ENCODE assay signal across 1 cellular context in genomic region chr6:30744054-30744805, GRCh38.
TF ChIP-seq lines count a peak whose summit lies in the region.

Gene IER3, minus strand, starts transcription at chr6:30744547. Its CDS starts 29 bp downstream, at chr6:30744518.

TF ChIP-seq in K562, 482 proteins besides CTCF, POLR2A, EP300 and RAD21 (continued from another document and continues in another):
- peak; percentile 33; the same call in 1 of the 2 replicates for TF ChIP-seq ZBTB17 (CRISPR knock-in tag; IDR thresholded peaks at IDR 0.05)
- TF ChIP-seq ELF1 (tag; IDR thresholded peaks at IDR 0.05) = no peak
- TF ChIP-seq SMARCA4 (IDR thresholded peaks at IDR 0.05) = peak; percentile 53; the same call in 1 of the 2 replicates
- peak; percentile 50 to 93; a peak in 2 of 4 replicates for TF ChIP-seq NONO (IDR thresholded peaks at IDR 0.05; ENCODE audit: low read depth in 2 of 2, low read length in 1 of 2)
- no peak for TF ChIP-seq RFX1 (IDR thresholded peaks at IDR 0.05)
- peak; percentile 77 for TF ChIP-seq LCOR (CRISPR knock-in tag; IDR thresholded peaks at IDR 0.05)
- TF ChIP-seq, protein P1, sequence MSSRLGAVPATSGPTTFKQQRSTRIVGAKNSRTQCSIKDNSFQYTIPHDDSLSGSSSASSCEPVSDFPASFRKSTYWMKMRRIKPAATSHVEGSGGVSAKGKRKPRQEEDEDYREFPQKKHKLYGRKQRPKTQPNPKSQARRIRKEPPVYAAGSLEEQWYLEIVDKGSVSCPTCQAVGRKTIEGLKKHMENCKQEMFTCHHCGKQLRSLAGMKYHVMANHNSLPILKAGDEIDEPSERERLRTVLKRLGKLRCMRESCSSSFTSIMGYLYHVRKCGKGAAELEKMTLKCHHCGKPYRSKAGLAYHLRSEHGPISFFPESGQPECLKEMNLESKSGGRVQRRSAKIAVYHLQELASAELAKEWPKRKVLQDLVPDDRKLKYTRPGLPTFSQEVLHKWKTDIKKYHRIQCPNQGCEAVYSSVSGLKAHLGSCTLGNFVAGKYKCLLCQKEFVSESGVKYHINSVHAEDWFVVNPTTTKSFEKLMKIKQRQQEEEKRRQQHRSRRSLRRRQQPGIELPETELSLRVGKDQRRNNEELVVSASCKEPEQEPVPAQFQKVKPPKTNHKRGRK (tag; IDR thresholded peaks at IDR 0.05) = no peak
- peak; percentile 78 for TF ChIP-seq ZNF384 (IDR thresholded peaks at IDR 0.05; ENCODE audit: low read depth, low read length)
- TF ChIP-seq DACH1 (IDR thresholded peaks at IDR 0.05; ENCODE audit: partially characterized antibody) = peak; percentile 48
- TF ChIP-seq HNRNPL (IDR thresholded peaks at IDR 0.05; ENCODE audit: low read depth, low read length) = peak; percentile 97
- 0 out of 2 replicates have a peak, but pooled peaks have one; percentile 61 for TF ChIP-seq ZFPM2 (CRISPR knock-in tag; IDR thresholded peaks at IDR 0.05)
- peak; percentile 86; the same call in 1 of the 2 replicates for TF ChIP-seq GATAD2A (IDR thresholded peaks at IDR 0.05)
- TF ChIP-seq MTA1 (IDR thresholded peaks at IDR 0.05; ENCODE audit: borderline replicate concordance) = no peak
- peak; percentile 43; the same call in 1 of the 2 replicates for TF ChIP-seq ZNF143 (CRISPR knock-in tag; IDR thresholded peaks at IDR 0.05)
- TF ChIP-seq EWSR1 (IDR thresholded peaks at IDR 0.05; ENCODE audit: borderline replicate concordance, low read depth, partially characterized antibody) = no peak
- peak; percentile 84 to 86 for TF ChIP-seq NRF1 (conservative IDR thresholded peaks at IDR 0.05 in 1 of 2, IDR thresholded peaks at IDR 0.05 in 1 of 2)
- TF ChIP-seq ZNF124 (CRISPR knock-in tag; IDR thresholded peaks at IDR 0.05) = no peak
- TF ChIP-seq CTBP1 (IDR thresholded peaks at IDR 0.05; ENCODE audit: borderline replicate concordance) = peak; percentile 78
- no peak for TF ChIP-seq ETV6 (IDR thresholded peaks at IDR 0.05; ENCODE audit: borderline replicate concordance in 1 of 2, low read depth in 2 of 2, low read length in 1 of 2)
- no peak for TF ChIP-seq ETV6 (CRISPR knock-in tag; IDR thresholded peaks at IDR 0.05; ENCODE audit: borderline replicate concordance)
- no peak for TF ChIP-seq MED1 (CRISPR knock-in tag; IDR thresholded peaks at IDR 0.05; ENCODE audit: borderline replicate concordance)
- no peak for TF ChIP-seq CREB1 (IDR thresholded peaks at IDR 0.05)
- 0 out of 2 replicates have a peak, but pooled peaks have one; percentile 38 for TF ChIP-seq CREB1 (CRISPR knock-in tag; IDR thresholded peaks at IDR 0.05)
- TF ChIP-seq, protein P2, sequence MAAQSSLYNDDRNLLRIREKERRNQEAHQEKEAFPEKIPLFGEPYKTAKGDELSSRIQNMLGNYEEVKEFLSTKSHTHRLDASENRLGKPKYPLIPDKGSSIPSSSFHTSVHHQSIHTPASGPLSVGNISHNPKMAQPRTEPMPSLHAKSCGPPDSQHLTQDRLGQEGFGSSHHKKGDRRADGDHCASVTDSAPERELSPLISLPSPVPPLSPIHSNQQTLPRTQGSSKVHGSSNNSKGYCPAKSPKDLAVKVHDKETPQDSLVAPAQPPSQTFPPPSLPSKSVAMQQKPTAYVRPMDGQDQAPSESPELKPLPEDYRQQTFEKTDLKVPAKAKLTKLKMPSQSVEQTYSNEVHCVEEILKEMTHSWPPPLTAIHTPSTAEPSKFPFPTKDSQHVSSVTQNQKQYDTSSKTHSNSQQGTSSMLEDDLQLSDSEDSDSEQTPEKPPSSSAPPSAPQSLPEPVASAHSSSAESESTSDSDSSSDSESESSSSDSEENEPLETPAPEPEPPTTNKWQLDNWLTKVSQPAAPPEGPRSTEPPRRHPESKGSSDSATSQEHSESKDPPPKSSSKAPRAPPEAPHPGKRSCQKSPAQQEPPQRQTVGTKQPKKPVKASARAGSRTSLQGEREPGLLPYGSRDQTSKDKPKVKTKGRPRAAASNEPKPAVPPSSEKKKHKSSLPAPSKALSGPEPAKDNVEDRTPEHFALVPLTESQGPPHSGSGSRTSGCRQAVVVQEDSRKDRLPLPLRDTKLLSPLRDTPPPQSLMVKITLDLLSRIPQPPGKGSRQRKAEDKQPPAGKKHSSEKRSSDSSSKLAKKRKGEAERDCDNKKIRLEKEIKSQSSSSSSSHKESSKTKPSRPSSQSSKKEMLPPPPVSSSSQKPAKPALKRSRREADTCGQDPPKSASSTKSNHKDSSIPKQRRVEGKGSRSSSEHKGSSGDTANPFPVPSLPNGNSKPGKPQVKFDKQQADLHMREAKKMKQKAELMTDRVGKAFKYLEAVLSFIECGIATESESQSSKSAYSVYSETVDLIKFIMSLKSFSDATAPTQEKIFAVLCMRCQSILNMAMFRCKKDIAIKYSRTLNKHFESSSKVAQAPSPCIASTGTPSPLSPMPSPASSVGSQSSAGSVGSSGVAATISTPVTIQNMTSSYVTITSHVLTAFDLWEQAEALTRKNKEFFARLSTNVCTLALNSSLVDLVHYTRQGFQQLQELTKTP (IDR thresholded peaks at IDR 0.05; ENCODE audit: low read depth in 1 of 2, partially characterized antibody in 2 of 2) = peak; percentile 65 to 87
- TF ChIP-seq GABPA (tag; conservative IDR thresholded peaks at IDR 0.05; ENCODE audit: low read depth) = peak; percentile 36
- TF ChIP-seq ZNF696 (CRISPR knock-in tag; conservative IDR thresholded peaks at IDR 0.05) = no peak
- peak; percentile 22; the same call in 1 of the 2 replicates for TF ChIP-seq ZBTB33 (CRISPR knock-in tag; IDR thresholded peaks at IDR 0.05)
- no peak for TF ChIP-seq E2F3 (CRISPR knock-in tag; IDR thresholded peaks at IDR 0.05)
- TF ChIP-seq, protein P3, sequence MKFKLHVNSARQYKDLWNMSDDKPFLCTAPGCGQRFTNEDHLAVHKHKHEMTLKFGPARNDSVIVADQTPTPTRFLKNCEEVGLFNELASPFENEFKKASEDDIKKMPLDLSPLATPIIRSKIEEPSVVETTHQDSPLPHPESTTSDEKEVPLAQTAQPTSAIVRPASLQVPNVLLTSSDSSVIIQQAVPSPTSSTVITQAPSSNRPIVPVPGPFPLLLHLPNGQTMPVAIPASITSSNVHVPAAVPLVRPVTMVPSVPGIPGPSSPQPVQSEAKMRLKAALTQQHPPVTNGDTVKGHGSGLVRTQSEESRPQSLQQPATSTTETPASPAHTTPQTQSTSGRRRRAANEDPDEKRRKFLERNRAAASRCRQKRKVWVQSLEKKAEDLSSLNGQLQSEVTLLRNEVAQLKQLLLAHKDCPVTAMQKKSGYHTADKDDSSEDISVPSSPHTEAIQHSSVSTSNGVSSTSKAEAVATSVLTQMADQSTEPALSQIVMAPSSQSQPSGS (CRISPR knock-in tag; IDR thresholded peaks at IDR 0.05) = no peak
- TF ChIP-seq MXI1 (IDR thresholded peaks at IDR 0.05; ENCODE audit: low read depth, low read length) = no peak
- no peak for TF ChIP-seq PATZ1 (CRISPR knock-in tag; IDR thresholded peaks at IDR 0.05; ENCODE audit: borderline replicate concordance)
- no peak for TF ChIP-seq TCFL5 (CRISPR knock-in tag; conservative IDR thresholded peaks at IDR 0.05)
- TF ChIP-seq FOXA1 (IDR thresholded peaks at IDR 0.05; ENCODE audit: borderline replicate concordance) = no peak
- no peak; the same call in 1 of the 2 replicates for TF ChIP-seq NFE2 (IDR thresholded peaks at IDR 0.05; ENCODE audit: low read depth)
- peak in 1 of 2 experiments; percentile 42; a peak in 2 of 4 replicates for TF ChIP-seq TRIM24 (IDR thresholded peaks at IDR 0.05)
- 0 out of 2 replicates have a peak, but pooled peaks have one; percentile 19 for TF ChIP-seq ZNF740 (CRISPR knock-in tag; IDR thresholded peaks at IDR 0.05)
- TF ChIP-seq ZNF740 (tag; IDR thresholded peaks at IDR 0.05) = no peak
- TF ChIP-seq, protein P4, sequence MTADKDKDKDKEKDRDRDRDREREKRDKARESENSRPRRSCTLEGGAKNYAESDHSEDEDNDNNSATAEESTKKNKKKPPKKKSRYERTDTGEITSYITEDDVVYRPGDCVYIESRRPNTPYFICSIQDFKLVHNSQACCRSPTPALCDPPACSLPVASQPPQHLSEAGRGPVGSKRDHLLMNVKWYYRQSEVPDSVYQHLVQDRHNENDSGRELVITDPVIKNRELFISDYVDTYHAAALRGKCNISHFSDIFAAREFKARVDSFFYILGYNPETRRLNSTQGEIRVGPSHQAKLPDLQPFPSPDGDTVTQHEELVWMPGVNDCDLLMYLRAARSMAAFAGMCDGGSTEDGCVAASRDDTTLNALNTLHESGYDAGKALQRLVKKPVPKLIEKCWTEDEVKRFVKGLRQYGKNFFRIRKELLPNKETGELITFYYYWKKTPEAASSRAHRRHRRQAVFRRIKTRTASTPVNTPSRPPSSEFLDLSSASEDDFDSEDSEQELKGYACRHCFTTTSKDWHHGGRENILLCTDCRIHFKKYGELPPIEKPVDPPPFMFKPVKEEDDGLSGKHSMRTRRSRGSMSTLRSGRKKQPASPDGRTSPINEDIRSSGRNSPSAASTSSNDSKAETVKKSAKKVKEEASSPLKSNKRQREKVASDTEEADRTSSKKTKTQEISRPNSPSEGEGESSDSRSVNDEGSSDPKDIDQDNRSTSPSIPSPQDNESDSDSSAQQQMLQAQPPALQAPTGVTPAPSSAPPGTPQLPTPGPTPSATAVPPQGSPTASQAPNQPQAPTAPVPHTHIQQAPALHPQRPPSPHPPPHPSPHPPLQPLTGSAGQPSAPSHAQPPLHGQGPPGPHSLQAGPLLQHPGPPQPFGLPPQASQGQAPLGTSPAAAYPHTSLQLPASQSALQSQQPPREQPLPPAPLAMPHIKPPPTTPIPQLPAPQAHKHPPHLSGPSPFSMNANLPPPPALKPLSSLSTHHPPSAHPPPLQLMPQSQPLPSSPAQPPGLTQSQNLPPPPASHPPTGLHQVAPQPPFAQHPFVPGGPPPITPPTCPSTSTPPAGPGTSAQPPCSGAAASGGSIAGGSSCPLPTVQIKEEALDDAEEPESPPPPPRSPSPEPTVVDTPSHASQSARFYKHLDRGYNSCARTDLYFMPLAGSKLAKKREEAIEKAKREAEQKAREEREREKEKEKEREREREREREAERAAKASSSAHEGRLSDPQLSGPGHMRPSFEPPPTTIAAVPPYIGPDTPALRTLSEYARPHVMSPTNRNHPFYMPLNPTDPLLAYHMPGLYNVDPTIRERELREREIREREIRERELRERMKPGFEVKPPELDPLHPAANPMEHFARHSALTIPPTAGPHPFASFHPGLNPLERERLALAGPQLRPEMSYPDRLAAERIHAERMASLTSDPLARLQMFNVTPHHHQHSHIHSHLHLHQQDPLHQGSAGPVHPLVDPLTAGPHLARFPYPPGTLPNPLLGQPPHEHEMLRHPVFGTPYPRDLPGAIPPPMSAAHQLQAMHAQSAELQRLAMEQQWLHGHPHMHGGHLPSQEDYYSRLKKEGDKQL (CRISPR knock-in tag; IDR thresholded peaks at IDR 0.05; ENCODE audit: borderline replicate concordance) = no peak
- TF ChIP-seq BCL6 (CRISPR knock-in tag; IDR thresholded peaks at IDR 0.05) = 0 out of 2 replicates have a peak, but pooled peaks have one; percentile 41
- peak; percentile 97 for TF ChIP-seq POLR2AphosphoS5 (IDR thresholded peaks at IDR 0.05; ENCODE audit: control insufficient read depth, insufficient read depth, low read depth, low read length)
- peak; percentile 42 for TF ChIP-seq PRPF4 (IDR thresholded peaks at IDR 0.05; ENCODE audit: insufficient read depth, low read depth, low read length, poor library complexity, severe bottlenecking)
- TF ChIP-seq CEBPG (CRISPR knock-in tag; IDR thresholded peaks at IDR 0.05) = no peak
- TF ChIP-seq CEBPG (tag; conservative IDR thresholded peaks at IDR 0.05 in 1 of 2, IDR thresholded peaks at IDR 0.05 in 1 of 2) = no peak
- no peak for TF ChIP-seq SREBF1 (IDR thresholded peaks at IDR 0.05; ENCODE audit: borderline replicate concordance, low read depth, low read length)
- peak in 1 of 2 experiments; percentile 63; a peak in 3 of 4 replicates for TF ChIP-seq TEAD1 (CRISPR knock-in tag; IDR thresholded peaks at IDR 0.05)
- peak; percentile 72; the same call in 1 of the 2 replicates for TF ChIP-seq BHLHE40 (IDR thresholded peaks at IDR 0.05; ENCODE audit: low read length)
- peak; percentile 59 for TF ChIP-seq RBBP5 (IDR thresholded peaks at IDR 0.05; ENCODE audit: borderline replicate concordance, insufficient read depth, low read length, poor library complexity, severe bottlenecking)
- TF ChIP-seq ZKSCAN3 (CRISPR knock-in tag; IDR thresholded peaks at IDR 0.05) = no peak
- TF ChIP-seq CCAR2 (IDR thresholded peaks at IDR 0.05; ENCODE audit: low read depth, low read length) = no peak
- no peak for TF ChIP-seq HDAC6 (IDR thresholded peaks at IDR 0.05; ENCODE audit: low read depth, low read length)
- TF ChIP-seq POLR2H (tag; IDR thresholded peaks at IDR 0.05; ENCODE audit: low read depth) = peak; percentile 98
- no peak for TF ChIP-seq RHOXF2B (CRISPR knock-in tag; conservative IDR thresholded peaks at IDR 0.05)
- peak; percentile 68; the same call in 1 of the 2 replicates for TF ChIP-seq ZBED1 (IDR thresholded peaks at IDR 0.05)
- TF ChIP-seq ZEB2 (IDR thresholded peaks at IDR 0.05) = peak; percentile 61; the same call in 1 of the 2 replicates
- TF ChIP-seq SOX6 (IDR thresholded peaks at IDR 0.05) = peak; percentile 75
